Comparison of ENCODE assay signal across 9 cellular contexts in genomic region chr3:117628896-117629295, GRCh38.
A peak's percentile ranks its signal among the peaks of the same experiment; 100 is the strongest.
DNase-seq lines count a peak whose midpoint lies in the region; ATAC-seq and TF ChIP-seq lines count a peak whose summit lies in the region.
"Had no signal": no experiment of that assay in that cellular context is flagged by ENCODE, and none has a peak within 500 bp of the region (broad histone marks: within the 10 kb centered on the region; RNA-seq: fewer than 3 reads in every experiment).

No MANE protein-coding gene starts in this region.

- no peaks in the 10 kb centered on the region for H3K79me2 ChIP-seq in fibroblast of lung (ENCODE audit: control insufficient read depth, insufficient read depth, low read length)

- no peak overlapping the region for H3K27ac Mint-ChIP-seq in stimulated activated naive B cell treated with anti-CD40 and anti-IgM and Interleukin-4, amounts not matched to agents 10 μg/mL and 1 μg/mL and 100 μg/mL, for 72 hours

- H3K9me3 ChIP-seq in fibroblast of lung (ENCODE audit: control insufficient read depth, insufficient read depth, low read depth, low read length) = no peaks in the 10 kb centered on the region
- H3K9me3 ChIP-seq: thoracic aorta had no signal

- H3K27ac ChIP-seq in fibroblast of lung (ENCODE audit: insufficient read depth, low read length) = no peak overlapping the region
- H3K27ac ChIP-seq: thoracic aorta had no signal

- no peak overlapping the region for H3K4me3 Mint-ChIP-seq in stimulated activated naive B cell treated with anti-CD40 and anti-IgM and Interleukin-4, amounts not matched to agents 10 μg/mL and 1 μg/mL and 100 μg/mL, for 72 hours

- no peak overlapping the region for H2AFZ ChIP-seq in fibroblast of lung (ENCODE audit: low read length)

- ATAC-seq in stimulated activated naive B cell treated with anti-CD40 and anti-IgM and Interleukin-4, amounts not matched to agents 10 μg/mL and 1 μg/mL and 100 μg/mL, for 72 hours (replicated peaks) = no peak
- ATAC-seq in GM18505 (IDR thresholded peaks at IDR 0.05; ENCODE audit: unreplicated experiment) = no peak
- no peak for ATAC-seq in GM19397 (IDR thresholded peaks at IDR 0.05; ENCODE audit: unreplicated experiment)

- no peak for TF ChIP-seq CTCF in fibroblast of lung (conservative IDR thresholded peaks at IDR 0.05 in 1 of 2, IDR thresholded peaks at IDR 0.05 in 1 of 2; ENCODE audit: low read depth in 1 of 2, low read length in 2 of 2)

- no peaks in the 10 kb centered on the region for H4K20me1 ChIP-seq in fibroblast of lung (ENCODE audit: control insufficient read depth, extremely low read depth, insufficient read depth, low read length)

- peak; percentile 45 for DNase-seq in HCEC 1CT
- DNase-seq in NCI-H2227 treated with DMSO at 0.1 percent for 48 hours (lab: John Stamatoyannopoulos, UW) = peak; percentile 93
- peak; percentile 84 to 93 for DNase-seq in fibroblast of lung (ENCODE audit: low read depth in 2 of 2)
- DNase-seq in smooth muscle cell of the brain vasculature (ENCODE audit: low read depth, low spot score) = peak; percentile 91
- no peak for DNase-seq in stimulated activated naive B cell treated with anti-CD40 and anti-IgM and Interleukin-4, amounts not matched to agents 10 μg/mL and 1 μg/mL and 100 μg/mL, for 72 hours
- no peak for DNase-seq in effector CD4-positive, alpha-beta T cell

- H3K4me1 ChIP-seq in fibroblast of lung (ENCODE audit: control insufficient read depth, extremely low read depth, insufficient read depth, low read length) = no peaks in the 10 kb centered on the region

- no peaks in the 10 kb centered on the region for H3K27me3 Mint-ChIP-seq in stimulated activated naive B cell treated with anti-CD40 and anti-IgM and Interleukin-4, amounts not matched to agents 10 μg/mL and 1 μg/mL and 100 μg/mL, for 72 hours

- no peaks in the 10 kb centered on the region for H3K36me3 Mint-ChIP-seq in stimulated activated naive B cell treated with anti-CD40 and anti-IgM and Interleukin-4, amounts not matched to agents 10 μg/mL and 1 μg/mL and 100 μg/mL, for 72 hours

- peaks cover 0 to 4% of the 10 kb centered on the region in 2 donors for H3K9me3 Mint-ChIP-seq in stimulated activated naive B cell treated with anti-CD40 and anti-IgM and Interleukin-4, amounts not matched to agents 10 μg/mL and 1 μg/mL and 100 μg/mL, for 72 hours

- no peak overlapping the region for H3K9ac ChIP-seq in fibroblast of lung (ENCODE audit: insufficient read depth, low read length)

- no peaks in the 10 kb centered on the region for H3K36me3 ChIP-seq in fibroblast of lung (ENCODE audit: control insufficient read depth, insufficient read depth, low read length)
- H3K36me3 ChIP-seq: thoracic aorta had no signal

- no peak for TF ChIP-seq POLR2A in GM18505 (IDR thresholded peaks at IDR 0.05; ENCODE audit: borderline replicate concordance, extremely low read depth, insufficient read depth, insufficient read length)

- H3K4me2 ChIP-seq in fibroblast of lung (ENCODE audit: extremely low read depth, insufficient read depth, low read length) = no peak overlapping the region

- H3K27me3 ChIP-seq in fibroblast of lung (ENCODE audit: control insufficient read depth, insufficient read depth, low read length) = no peaks in the 10 kb centered on the region

- H3K4me1 Mint-ChIP-seq in stimulated activated naive B cell treated with anti-CD40 and anti-IgM and Interleukin-4, amounts not matched to agents 10 μg/mL and 1 μg/mL and 100 μg/mL, for 72 hours = no peaks in the 10 kb centered on the region

- H3K4me3 ChIP-seq in fibroblast of lung (replicated peaks in 1 of 4; ENCODE audit: control extremely low read depth in 1 of 4, insufficient read depth in 1 of 4, low read depth in 3 of 4, low read length in 4 of 4) = no peak overlapping the region
- H3K4me3 ChIP-seq: thoracic aorta had no signal

Comparison
In these comparisons a context has a peak if more than half of its experiments do, and no peak if none do; other contexts are left out.
1. DNase-seq: peak in HCEC 1CT (single experiment), NCI-H2227 treated with DMSO at 0.1 percent for 48 hours (single experiment), fibroblast of lung (2 of 2) and smooth muscle cell of the brain vasculature (single experiment); none in stimulated activated naive B cell treated with anti-CD40 and anti-IgM and Interleukin-4, amounts not matched to agents 10 μg/mL and 1 μg/mL and 100 μg/mL, for 72 hours (single experiment) and effector CD4-positive, alpha-beta T cell (single experiment).